In genomic region chr3:112990672-112991602, GRCh38 we compare ENCODE assay signal across 1 cellular context.
A peak's percentile ranks its signal among the peaks of the same experiment; 100 is the strongest.
TF ChIP-seq lines count a peak whose summit lies in the region.

Gene GTPBP8 (plus strand): TSS chr3:112990984. CDS start chr3:112991000, 16 bp downstream.

TF ChIP-seq in K562, 482 proteins besides CTCF, POLR2A, EP300 and RAD21 (continued from another document and continues in another):
- TF ChIP-seq ARID4B (CRISPR knock-in tag; IDR thresholded peaks at IDR 0.05) = no peak
- no peak for TF ChIP-seq PRPF4 (IDR thresholded peaks at IDR 0.05; ENCODE audit: insufficient read depth, low read depth, low read length, poor library complexity, severe bottlenecking)
- TF ChIP-seq FOXJ2 (tag; IDR thresholded peaks at IDR 0.05) = no peak
- no peak for TF ChIP-seq NR0B1 (IDR thresholded peaks at IDR 0.05; ENCODE audit: partially characterized antibody)
- TF ChIP-seq ZNF584 (CRISPR knock-in tag; IDR thresholded peaks at IDR 0.05; ENCODE audit: low read depth) = no peak
- no peak for TF ChIP-seq ZC3H8 (IDR thresholded peaks at IDR 0.05)
- TF ChIP-seq ZNF449 (CRISPR knock-in tag; IDR thresholded peaks at IDR 0.05) = no peak
- peak; percentile 80; the same call in 1 of the 2 replicates for TF ChIP-seq FOXP1 (CRISPR knock-in tag; IDR thresholded peaks at IDR 0.05)
- no peak for TF ChIP-seq PTRF (tag; IDR thresholded peaks at IDR 0.05)
- TF ChIP-seq KLF10 (CRISPR knock-in tag; IDR thresholded peaks at IDR 0.05) = no peak
- TF ChIP-seq NFXL1 (CRISPR knock-in tag; IDR thresholded peaks at IDR 0.05) = no peak
- no peak for TF ChIP-seq POU5F1 (IDR thresholded peaks at IDR 0.05; ENCODE audit: borderline replicate concordance, low read depth, low read length, partially characterized antibody)
- no peak for TF ChIP-seq MBD1 (CRISPR knock-in tag; IDR thresholded peaks at IDR 0.05)
- no peak for TF ChIP-seq LEF1 (IDR thresholded peaks at IDR 0.05)
- no peak for TF ChIP-seq TAF15 (IDR thresholded peaks at IDR 0.05; ENCODE audit: low read depth, low read length)
- TF ChIP-seq HDAC1 (IDR thresholded peaks at IDR 0.05) = peak in 1 of 2 experiments; percentile 61; a peak in 1 of 4 replicates
- no peak for TF ChIP-seq ZNF696 (CRISPR knock-in tag; conservative IDR thresholded peaks at IDR 0.05)
- TF ChIP-seq NR3C1 (CRISPR knock-in tag; IDR thresholded peaks at IDR 0.05) = no peak
- TF ChIP-seq RBBP5 (IDR thresholded peaks at IDR 0.05; ENCODE audit: borderline replicate concordance, insufficient read depth, low read length, poor library complexity, severe bottlenecking) = peak; percentile 86
- no peak for TF ChIP-seq RBM17 (IDR thresholded peaks at IDR 0.05; ENCODE audit: borderline replicate concordance, low read depth, low read length)
- TF ChIP-seq ZSCAN29 (IDR thresholded peaks at IDR 0.05) = no peak
- peak in 1 of 2 experiments; percentile 58; a peak in 1 of 4 replicates for TF ChIP-seq CSDE1 (IDR thresholded peaks at IDR 0.05)
- no peak for TF ChIP-seq PRMT5 (CRISPR knock-in tag; IDR thresholded peaks at IDR 0.05)
- peak; percentile 31 to 47; a peak in 1 of 4 replicates for TF ChIP-seq MAZ (CRISPR knock-in tag; conservative IDR thresholded peaks at IDR 0.05 in 1 of 2, IDR thresholded peaks at IDR 0.05 in 1 of 2)
- no peak for TF ChIP-seq ZBTB1 (CRISPR knock-in tag; IDR thresholded peaks at IDR 0.05; ENCODE audit: borderline replicate concordance, low read depth)
- peak; percentile 27; the same call in 1 of the 2 replicates for TF ChIP-seq NR2C2 (CRISPR knock-in tag; IDR thresholded peaks at IDR 0.05)
- peak; percentile 93 for TF ChIP-seq NR2C2 (tag; IDR thresholded peaks at IDR 0.05)
- TF ChIP-seq ZNF444 (CRISPR knock-in tag; IDR thresholded peaks at IDR 0.05) = no peak
- TF ChIP-seq ZBTB49 (CRISPR knock-in tag; IDR thresholded peaks at IDR 0.05; ENCODE audit: borderline replicate concordance) = no peak
- peak in 1 of 2 experiments; percentile 67 for TF ChIP-seq AFF1 (IDR thresholded peaks at IDR 0.05; ENCODE audit: low read depth in 1 of 2, partially characterized antibody in 2 of 2)
- no peak for TF ChIP-seq CBFB (CRISPR knock-in tag; IDR thresholded peaks at IDR 0.05)
- TF ChIP-seq RBM15 (IDR thresholded peaks at IDR 0.05; ENCODE audit: insufficient read depth, low read length) = no peak
- no peak for TF ChIP-seq HDAC3 (IDR thresholded peaks at IDR 0.05; ENCODE audit: borderline replicate concordance, partially characterized antibody)
- peak; percentile 83 for TF ChIP-seq SIN3B (IDR thresholded peaks at IDR 0.05; ENCODE audit: low read depth)
- TF ChIP-seq SMC3 (conservative IDR thresholded peaks at IDR 0.05; ENCODE audit: insufficient read depth, low read depth, low read length) = no peak
- TF ChIP-seq MITF (IDR thresholded peaks at IDR 0.05) = no peak
- no peak for TF ChIP-seq ZNF77 (CRISPR knock-in tag; IDR thresholded peaks at IDR 0.05)
- peak in 1 of 2 experiments; percentile 40; a peak in 1 of 4 replicates for TF ChIP-seq RCOR1 (IDR thresholded peaks at IDR 0.05; ENCODE audit: borderline replicate concordance in 1 of 2, low read depth in 2 of 2, low read length in 2 of 2)
- TF ChIP-seq GATAD2A (IDR thresholded peaks at IDR 0.05) = no peak
- TF ChIP-seq ZBTB5 (IDR thresholded peaks at IDR 0.05) = no peak
